Comparison of ENCODE assay signal across 16 cellular contexts in the genomic region with DNA sequence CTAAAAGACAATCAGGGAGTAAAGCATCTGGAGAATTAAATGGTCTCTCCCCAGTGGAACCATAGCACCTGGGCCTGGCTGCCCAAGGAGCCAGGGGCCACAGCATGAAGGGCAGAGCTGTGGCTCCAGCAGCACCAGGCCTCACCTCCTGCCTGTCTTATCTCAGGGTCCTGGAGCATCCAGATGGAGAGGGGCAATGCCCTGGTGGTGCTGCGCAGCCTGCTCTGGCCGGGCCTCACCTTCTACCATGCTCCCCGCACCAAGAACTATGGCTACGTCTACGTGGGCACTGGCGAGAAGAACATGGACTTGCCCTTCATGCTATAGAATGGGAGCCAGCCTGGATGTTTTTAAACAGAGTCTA. TPM values are rescaled to one million over a fixed set of nuclear protein-coding genes. Genes with fewer than 3 reads are reported as not detected.
A peak's percentile ranks its signal among the peaks of the same experiment; 100 is the strongest.
DNase-seq lines count a peak whose midpoint lies in the region; ATAC-seq and TF ChIP-seq lines count a peak whose summit lies in the region.
"Had no signal": no experiment of that assay in that cellular context is flagged by ENCODE, and none has a peak within 500 bp of the region (broad histone marks: within the 10 kb centered on the region; RNA-seq: fewer than 3 reads in every experiment).

No MANE protein-coding gene starts in this region.

- intact Hi-C loops in left ventricle myocardium superior (cut with micrococcal nuclease): no loop called here
- intact Hi-C loops in right cardiac atrium (cut with DNase I): no loop called here
- intact Hi-C loops in Caco-2 (cut with micrococcal nuclease; ENCODE audit: unreplicated experiment): no loop called here

- H3K27ac ChIP-seq in cardiac muscle cell (peak overlapping the region; percentile 86), right cardiac atrium (ENCODE audit: low read length) (peak overlapping the region; percentile 1), suprapubic skin (peak overlapping the region; percentile 11)

- H3K9me3 ChIP-seq in cardiac muscle cell (ENCODE audit: low read depth) (no peaks in the 10 kb centered on the region), right cardiac atrium (ENCODE audit: control insufficient read depth, low read length) (no peaks in the 10 kb centered on the region), suprapubic skin (no peaks in the 10 kb centered on the region), Caco-2 (no peaks in the 10 kb centered on the region)
- H3K9me3 ChIP-seq: esophagus muscularis mucosa, upper lobe of right lung had no signal

- DNase-seq in cardiac muscle cell (ENCODE audit: low read depth in 1 of 2, low spot score in 1 of 2) (no peak), left ventricle myocardium superior (no peak), WTC11 (ENCODE audit: low spot score) (no peak), right cardiac atrium (no peak), suprapubic skin (ENCODE audit: low spot score in 2 of 2) (no peak), NCI-H1417 (lab: John Stamatoyannopoulos, UW) (no peak), Caco-2 (no peak)
- DNase-seq: activated CD8-positive, alpha-beta memory T cell treated with anti-CD3 and anti-CD28 coated beads, Interleukin-2, amount 50 U/mL, for 4 hours; hippocampal formation; NCI-H1436; NCI-H446; upper lobe of right lung had no signal

- peaks cover 34% of the 10 kb centered on the region for H3K4me1 ChIP-seq in cardiac muscle cell (ENCODE audit: low read depth)
- peaks cover 21% of the 10 kb centered on the region for H3K4me1 ChIP-seq in right cardiac atrium (ENCODE audit: control insufficient read depth, insufficient read depth, low read length)
- peaks cover 39% of the 10 kb centered on the region for H3K4me1 ChIP-seq in suprapubic skin
- peaks cover 9% of the 10 kb centered on the region for H3K4me1 ChIP-seq in Caco-2

- H3K36me3 Mint-ChIP-seq in WTC11 (peaks cover 39% of the 10 kb centered on the region), Caco-2 (ENCODE audit: insufficient read depth, unreplicated experiment) (peaks cover 49% of the 10 kb centered on the region)

- H3K27me3 Mint-ChIP-seq in WTC11 (ENCODE audit: low read depth) (peaks cover 5% of the 10 kb centered on the region; the same call in 1 of the 2 replicates), Caco-2 (ENCODE audit: insufficient read depth, unreplicated experiment) (no peaks in the 10 kb centered on the region)

- H3K4me3 Mint-ChIP-seq in WTC11 (no peak overlapping the region), Caco-2 (ENCODE audit: unreplicated experiment) (no peak overlapping the region)

- H3K27ac Mint-ChIP-seq in WTC11: peak overlapping the region; percentile 50; the same call in 1 of the 2 replicates
- no peak overlapping the region for H3K27ac Mint-ChIP-seq in Caco-2 (ENCODE audit: unreplicated experiment)

- TF ChIP-seq CTCF in cardiac muscle cell (IDR thresholded peaks at IDR 0.05; ENCODE audit: low read depth, low read length) (no peak), WTC11 (IDR thresholded peaks at IDR 0.05) (no peak), suprapubic skin (IDR thresholded peaks at IDR 0.05) (no peak), Caco-2 (IDR thresholded peaks at IDR 0.05; ENCODE audit: insufficient read depth in 1 of 2, low read depth in 1 of 2, low read length in 1 of 2, severe bottlenecking in 1 of 2, unreplicated experiment in 1 of 2) (no peak)

- TF ChIP-seq EP300 in suprapubic skin (IDR thresholded peaks at IDR 0.05): no peak

- BruUV-seq in Caco-2 (replicated peaks; lab: Mats Ljungman, UMichigan): no TSS peak

- peaks cover 18% of the 10 kb centered on the region for H3K36me3 ChIP-seq in cardiac muscle cell
- peaks cover 50% of the 10 kb centered on the region for H3K36me3 ChIP-seq in suprapubic skin
- peaks cover 3% of the 10 kb centered on the region for H3K36me3 ChIP-seq in Caco-2 (ENCODE audit: control insufficient read depth, insufficient read depth, low read length)

- POLR2A ChIA-PET in WTC11 (lab: Charles Lee): interaction anchor here (1.2 to 2.3 kb wide), 2 partner anchors 44 to 100 kb away, joined by 4 to 9 read pairs; a partner anchor contains a TSS
- POLR2A ChIA-PET in Caco-2 (lab: Charles Lee): no interaction called here

- CTCF ChIA-PET in WTC11 (lab: Charles Lee) (interaction anchor here (0.6 to 7.0 kb wide), 9 partner anchors 10 to 409 kb away, joined by 3 to 68 read pairs (median 5); a partner anchor contains a TSS), Caco-2 (lab: Charles Lee) (no interaction called here)

- ATAC-seq in left ventricle myocardium superior (no peak), WTC11 (no peak), right cardiac atrium (no peak), GM21447 (IDR thresholded peaks at IDR 0.05; ENCODE audit: unreplicated experiment) (no peak)

- H3K27me3 ChIP-seq in cardiac muscle cell (no peaks in the 10 kb centered on the region), right cardiac atrium (ENCODE audit: control insufficient read depth, insufficient read depth) (no peaks in the 10 kb centered on the region), suprapubic skin (no peaks in the 10 kb centered on the region), Caco-2 (replicated peaks; ENCODE audit: control insufficient read depth, insufficient read depth, low read length) (no peaks in the 10 kb centered on the region)
- H3K27me3 ChIP-seq: esophagus muscularis mucosa, upper lobe of right lung had no signal

- H3K4me3 ChIP-seq in cardiac muscle cell: no peak overlapping the region
- H3K4me3 ChIP-seq in right cardiac atrium (ENCODE audit: low read length): no peak overlapping the region
- H3K4me3 ChIP-seq in suprapubic skin: no peak overlapping the region
- no peak overlapping the region for H3K4me3 ChIP-seq in Caco-2 (ENCODE audit: low read depth, low read length)
- H3K4me3 ChIP-seq: coronary artery, esophagus muscularis mucosa, upper lobe of right lung had no signal

- H3K4me1 Mint-ChIP-seq in WTC11 (peaks cover 36% of the 10 kb centered on the region), Caco-2 (ENCODE audit: low read depth, unreplicated experiment) (no peaks in the 10 kb centered on the region)

- H3K9me3 Mint-ChIP-seq in WTC11 (no peaks in the 10 kb centered on the region), Caco-2 (ENCODE audit: unreplicated experiment) (no peaks in the 10 kb centered on the region)

- TF ChIP-seq POLR2A in suprapubic skin (IDR thresholded peaks at IDR 0.05): no peak

- 97% methylated on average over 6 of the region's 6 CpGs for WGBS in right cardiac atrium
- 91% methylated on average over 6 of the region's 6 CpGs for WGBS in suprapubic skin

TF ChIP-seq in WTC11, 78 proteins besides CTCF, POLR2A, EP300 and RAD21 (continues in another document):
- TF ChIP-seq, protein P1, sequence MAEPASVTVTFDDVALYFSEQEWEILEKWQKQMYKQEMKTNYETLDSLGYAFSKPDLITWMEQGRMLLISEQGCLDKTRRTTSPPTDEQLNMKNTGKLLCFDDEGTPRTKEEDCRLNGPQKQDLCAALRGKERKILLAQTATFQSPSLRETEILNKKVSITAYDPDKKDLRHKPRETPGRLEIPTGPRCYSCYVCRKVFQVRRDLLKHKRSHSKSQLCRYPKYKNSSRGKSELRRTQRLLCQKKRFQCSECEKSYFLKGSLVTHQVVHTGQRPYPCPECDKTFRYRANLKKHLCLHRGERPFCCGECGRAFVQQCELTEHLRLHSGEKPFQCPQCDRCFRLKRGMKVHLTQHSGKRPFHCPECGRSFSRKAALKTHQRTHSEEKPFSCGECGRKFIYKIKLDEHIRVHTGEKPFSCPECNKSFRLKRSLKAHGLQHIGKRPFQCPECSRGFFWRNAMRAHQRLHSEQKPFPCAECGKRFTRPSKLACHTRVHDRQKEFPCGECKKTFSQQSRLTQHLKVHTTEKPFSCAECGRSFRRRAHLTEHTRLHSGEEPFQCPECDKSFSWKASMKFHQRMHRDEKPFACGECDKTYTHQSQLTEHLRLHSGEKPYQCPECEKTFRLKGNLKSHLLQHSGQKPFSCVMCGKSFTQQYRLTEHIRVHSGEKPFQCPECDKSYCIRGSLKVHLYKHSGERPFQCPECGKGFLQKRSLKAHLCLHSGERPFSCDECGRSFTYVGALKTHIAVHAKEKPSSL (CRISPR knock-in tag; conservative IDR thresholded peaks at IDR 0.05): no peak
- TF ChIP-seq, protein P2, sequence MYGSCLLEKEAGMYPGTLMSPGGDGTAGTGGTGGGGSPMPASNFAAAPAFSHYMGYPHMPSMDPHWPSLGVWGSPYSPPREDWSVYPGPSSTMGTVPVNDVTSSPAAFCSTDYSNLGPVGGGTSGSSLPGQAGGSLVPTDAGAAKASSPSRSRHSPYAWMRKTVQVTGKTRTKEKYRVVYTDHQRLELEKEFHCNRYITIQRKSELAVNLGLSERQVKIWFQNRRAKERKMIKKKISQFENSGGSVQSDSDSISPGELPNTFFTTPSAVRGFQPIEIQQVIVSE (CRISPR knock-in tag; IDR thresholded peaks at IDR 0.05; ENCODE audit: borderline replicate concordance): no peak
- TF ChIP-seq GTF2I (CRISPR knock-in tag; conservative IDR thresholded peaks at IDR 0.05) (no peak), CBFB (CRISPR knock-in tag; IDR thresholded peaks at IDR 0.05; ENCODE audit: low read depth) (no peak)

RNA-seq across cellular contexts. Expression of a gene that starts 17.0 kb away (rescaled TPM):
- total RNA-seq in cardiac muscle cell: 65.9 and 80.2 TPM in 2 replicates
- 87.0 and 94.8 TPM in 2 replicates for polyA plus RNA-seq in cardiac muscle cell
- total RNA-seq in left ventricle myocardium superior: 46.0 TPM
- total RNA-seq in WTC11 (2021): 58.6 to 61.6 TPM (median 59.1 TPM) in 3 replicates
- 10 to 100 TPM; 33.1 to 39.0 (median 34.9) TPM for total RNA-seq in right cardiac atrium
- polyA plus RNA-seq in right cardiac atrium: 58.0 TPM
- total RNA-seq in suprapubic skin: 10 to 100 TPM; 43.6 to 59.0 (median 48.6) TPM
- total RNA-seq in Caco-2 (2022): 65.4 and 66.7 TPM in 2 replicates

RNA-seq across cellular contexts. Expression of a gene that starts 25.8 kb away (rescaled TPM):
- 2.1 and 2.9 TPM in 2 replicates for total RNA-seq in cardiac muscle cell
- 5.8 and 8.1 TPM in 2 replicates for polyA plus RNA-seq in cardiac muscle cell
- 0.15 TPM for total RNA-seq in left ventricle myocardium superior
- total RNA-seq in WTC11 (2021): 0.16 to 0.35 TPM (median 0.32 TPM) in 3 replicates
- total RNA-seq in right cardiac atrium: under 1 TPM in 3 of 4 donors, not detected in 1; 0.11 to 0.18 (median 0.14) TPM
- polyA plus RNA-seq in right cardiac atrium: 0.29 TPM
- total RNA-seq in suprapubic skin: under 1 TPM in 2 of 4 donors, not detected in 2; 0.24 to 0.57 TPM
- not detected in 2 replicates for total RNA-seq in Caco-2 (2022)
- total RNA-seq: myocyte had no signal

RNA-seq across cellular contexts. Expression of a gene that starts 35.0 kb away (rescaled TPM):
- total RNA-seq in cardiac muscle cell (34.0 and 68.4 TPM in 2 replicates), left ventricle myocardium superior (28.3 TPM), WTC11 (2021) (28.6 to 31.6 TPM (median 30.1 TPM) in 3 replicates), right cardiac atrium (10 to 100 TPM; 24.4 to 25.6 (median 25.0) TPM), suprapubic skin (10 to 100 TPM; 35.4 to 63.1 (median 49.7) TPM), Caco-2 (2022) (33.1 and 33.5 TPM in 2 replicates)
- polyA plus RNA-seq in cardiac muscle cell (53.7 and 60.6 TPM in 2 replicates), right cardiac atrium (21.6 TPM)

RNA-seq across cellular contexts. Expression of a gene that starts 41.5 kb away (rescaled TPM):
- 48.8 and 63.6 TPM in 2 replicates for total RNA-seq in cardiac muscle cell
- polyA plus RNA-seq in cardiac muscle cell: 16.4 and 22.8 TPM in 2 replicates
- total RNA-seq in left ventricle myocardium superior: 23.6 TPM
- total RNA-seq in WTC11 (2021): 61.1 to 76.4 TPM (median 63.4 TPM) in 3 replicates
- 10 to 100 TPM; 21.8 to 30.7 (median 28.5) TPM for total RNA-seq in right cardiac atrium
- polyA plus RNA-seq in right cardiac atrium: 24.6 TPM
- total RNA-seq in suprapubic skin: 10 to 100 TPM; 23.7 to 67.6 (median 31.5) TPM
- total RNA-seq in Caco-2 (2022): 44.2 and 47.2 TPM in 2 replicates

Comparison
In these comparisons a context has a peak if more than half of its experiments do, and no peak if none do; other contexts are left out.
1. H3K27ac ChIP-seq: peak in every context shown above with its lines; median percentile 86 in cardiac muscle cell; 11 in suprapubic skin; 1 in right cardiac atrium.